In genomic region chr1:31939484-31940329, GRCh38 we compare ENCODE assay signal across 8 cellular contexts. TPM values are rescaled to one million over a fixed set of nuclear protein-coding genes. Genes with fewer than 3 reads are reported as not detected.
A peak's percentile ranks its signal among the peaks of the same experiment; 100 is the strongest.
DNase-seq lines count a peak whose midpoint lies in the region; ATAC-seq and TF ChIP-seq lines count a peak whose summit lies in the region.

No MANE protein-coding gene starts in this region.

- H3K9me3 ChIP-seq in duodenal mucosa (ENCODE audit: control insufficient read depth in 1 of 2, low read length in 2 of 2) (no peaks in the 10 kb centered on the region), thyroid gland (no peaks in the 10 kb centered on the region)

- TF ChIP-seq CTCF in nephron progenitor cell (IDR thresholded peaks at IDR 0.05) (peak; percentile 33), thyroid gland (IDR thresholded peaks at IDR 0.05) (peak in 5 of 6 experiments; percentile 12 to 53 (median 31))

- ATAC-seq in GM21360 (IDR thresholded peaks at IDR 0.05; ENCODE audit: unreplicated experiment) = peak; percentile 26

- DNase-seq in Caki2 (ENCODE audit: low read depth) (peak; percentile 92), NCI-H460 (ENCODE audit: extremely low read depth, low read depth) (peak; percentile 87), nephron progenitor cell (peak; percentile 56), thyroid gland (peak; percentile 72 to 73), NCI-H1105 treated with DMSO at 0.1 percent for 48 hours (lab: John Stamatoyannopoulos, UW) (no peak)
- DNase-seq in activated CD4-positive, alpha-beta T cell treated with anti-CD3 and anti-CD28 coated beads, Interleukin-2, amount 10 ng/mL, durations not matched to agents 7 days and 5 days = peak; percentile 79

- 53 to 63% methylated on average over 16 of the region's 16 CpGs for WGBS in thyroid gland, 2 donors

- H3K27me3 Mint-ChIP-seq in activated CD4-positive, alpha-beta T cell treated with anti-CD3 and anti-CD28 coated beads, Interleukin-2, amount 10 ng/mL, durations not matched to agents 7 days and 5 days = no peaks in the 10 kb centered on the region
- H3K27me3 Mint-ChIP-seq in nephron progenitor cell (ENCODE audit: low read depth, poor library complexity) = no peaks in the 10 kb centered on the region

- POLR2A ChIA-PET in activated CD4-positive, alpha-beta T cell treated with anti-CD3 and anti-CD28 coated beads, Interleukin-2, amount 10 ng/mL, durations not matched to agents 7 days and 5 days (lab: Charles Lee) = interaction anchor here (0.6 to 1.2 kb wide), 8 partner anchors 13 to 113 kb away, joined by 3 to 4 read pairs (median 3); no protein-coding TSS in a partner anchor

- peaks cover 79% of the 10 kb centered on the region for H3K4me1 Mint-ChIP-seq in activated CD4-positive, alpha-beta T cell treated with anti-CD3 and anti-CD28 coated beads, Interleukin-2, amount 10 ng/mL, durations not matched to agents 7 days and 5 days
- H3K4me1 Mint-ChIP-seq in nephron progenitor cell = peaks cover 64% of the 10 kb centered on the region

- CTCF ChIA-PET in activated CD4-positive, alpha-beta T cell treated with anti-CD3 and anti-CD28 coated beads, Interleukin-2, amount 10 ng/mL, durations not matched to agents 7 days and 5 days (lab: Charles Lee) = interaction anchor here (0.6 to 14.9 kb wide), 15 partner anchors 9 to 431 kb away, joined by 3 to 371 read pairs (median 3); partner anchors contain the start of gene KHDRBS1

- H3K27me3 ChIP-seq in duodenal mucosa (ENCODE audit: control insufficient read depth in 1 of 2, insufficient read depth in 2 of 2, low read length in 2 of 2) (no peaks in the 10 kb centered on the region), thyroid gland (no peaks in the 10 kb centered on the region)

- peaks cover 23% of the 10 kb centered on the region for H3K36me3 Mint-ChIP-seq in activated CD4-positive, alpha-beta T cell treated with anti-CD3 and anti-CD28 coated beads, Interleukin-2, amount 10 ng/mL, durations not matched to agents 7 days and 5 days (ENCODE audit: low read depth)
- H3K36me3 Mint-ChIP-seq in nephron progenitor cell (ENCODE audit: low read depth) = no peaks in the 10 kb centered on the region

- H3K36me3 ChIP-seq in duodenal mucosa (ENCODE audit: control insufficient read depth in 1 of 2, insufficient read depth in 2 of 2, low read length in 2 of 2) (no peaks in the 10 kb centered on the region), thyroid gland (no peaks in the 10 kb centered on the region)

- intact Hi-C loops in thyroid gland (cut with DNase I) = no loop called here

- H3K27ac ChIP-seq in duodenal mucosa (ENCODE audit: low read depth, low read length) = peak overlapping the region; percentile 86
- peak overlapping the region; percentile 91 to 98 (median 96) for H3K27ac ChIP-seq in thyroid gland

- no peaks in the 10 kb centered on the region for H3K9me3 Mint-ChIP-seq in activated CD4-positive, alpha-beta T cell treated with anti-CD3 and anti-CD28 coated beads, Interleukin-2, amount 10 ng/mL, durations not matched to agents 7 days and 5 days
- no peaks in the 10 kb centered on the region for H3K9me3 Mint-ChIP-seq in nephron progenitor cell

- peak overlapping the region; percentile 40 to 57 for H3K9ac ChIP-seq in duodenal mucosa (ENCODE audit: low read depth in 1 of 2, low read length in 2 of 2)

- H3K4me1 ChIP-seq in duodenal mucosa (ENCODE audit: control insufficient read depth in 1 of 2, insufficient read depth in 2 of 2, low read length in 2 of 2) (peaks cover 57 to 61% of the 10 kb centered on the region in 2 donors), thyroid gland (peaks cover 57 to 73% of the 10 kb centered on the region in 2 donors)

- in situ Hi-C loops in Caki2 (cut with HindIII; ENCODE audit: low pct_unique_long_range_greater_than_20kb, low sequenced_read_pairs) = no loop called here

- H3K4me3 ChIP-seq in duodenal mucosa (ENCODE audit: low read depth in 1 of 2, low read length in 2 of 2) = peak overlapping the region; percentile 27 to 43
- no peak overlapping the region for H3K4me3 ChIP-seq in thyroid gland (replicated peaks in 1 of 3)

- peak overlapping the region; percentile 74 for H3K4me3 Mint-ChIP-seq in activated CD4-positive, alpha-beta T cell treated with anti-CD3 and anti-CD28 coated beads, Interleukin-2, amount 10 ng/mL, durations not matched to agents 7 days and 5 days
- H3K4me3 Mint-ChIP-seq in nephron progenitor cell = peak overlapping the region; percentile 9

- peak overlapping the region; percentile 97 for H3K27ac Mint-ChIP-seq in activated CD4-positive, alpha-beta T cell treated with anti-CD3 and anti-CD28 coated beads, Interleukin-2, amount 10 ng/mL, durations not matched to agents 7 days and 5 days
- peak overlapping the region; percentile 66 for H3K27ac Mint-ChIP-seq in nephron progenitor cell

- TF ChIP-seq POLR2A in thyroid gland (IDR thresholded peaks at IDR 0.05) = peak in 1 of 2 donors; percentile 5

RNA-seq across cellular contexts. Expression of gene PTP4A2, which starts 1.5 kb away (rescaled TPM):
- total RNA-seq in Caki2 (2014; rRNA removed; shearing (Covaris generic); ENCODE audit: low replicate concordance) = 308 and 310 TPM in 2 replicates
- total RNA-seq in NCI-H460 (2014; rRNA removed; shearing (Covaris generic)) = 557 and 579 TPM in 2 replicates
- 317 and 417 TPM in 2 replicates for polyA plus RNA-seq in NCI-H460 (2014; cell fraction: nucleus; rRNA removed)
- total RNA-seq in activated CD4-positive, alpha-beta T cell treated with anti-CD3 and anti-CD28 coated beads, Interleukin-2, amount 10 ng/mL, durations not matched to agents 7 days and 5 days = 100 to 1,000 TPM; 334 to 347 TPM
- 100 to 1,000 TPM; 204 to 507 (median 328) TPM for total RNA-seq in thyroid gland

Comparison
In these comparisons a context has a peak if more than half of its experiments do, and no peak if none do; other contexts are left out.
1. H3K4me3 ChIP-seq: peak in duodenal mucosa (2 of 2); none in thyroid gland (0 of 3).